8 cellular contexts compared by ENCODE assay signal in genomic region chr3:194486540-194487288, GRCh38. TPM values are rescaled to one million over a fixed set of nuclear protein-coding genes. Genes with fewer than 3 reads are reported as not detected.
A peak's percentile ranks its signal among the peaks of the same experiment; 100 is the strongest.
DNase-seq lines count a peak whose midpoint lies in the region; ATAC-seq and TF ChIP-seq lines count a peak whose summit lies in the region.

Gene ATP13A3 (minus strand): TSS chr3:194487002. CDS start chr3:194462190, 24,812 bp downstream.

- H3K36me3 ChIP-seq in kidney epithelial cell (ENCODE audit: control insufficient read depth, insufficient read depth, low read length): no peaks in the 10 kb centered on the region

- peak; percentile 46 for ATAC-seq in HG03378 (IDR thresholded peaks at IDR 0.05; ENCODE audit: unreplicated experiment)

- TF ChIP-seq POLR2A in GM19099 (IDR thresholded peaks at IDR 0.05; ENCODE audit: extremely low read depth, insufficient read length, low read depth): peak; percentile 85

- no peak for TF ChIP-seq CTCF in AG10803 (conservative IDR thresholded peaks at IDR 0.05; ENCODE audit: low read length)
- no peak for TF ChIP-seq CTCF in kidney epithelial cell (IDR thresholded peaks at IDR 0.05; ENCODE audit: insufficient read depth, low read length, poor library complexity, severe bottlenecking)

- DNase-seq in AG10803 (ENCODE audit: low read depth) (peak; percentile 92), NCI-H510A (lab: John Stamatoyannopoulos, UW) (peak; percentile 79), cerebellum (ENCODE audit: low spot score) (peak; percentile 98), kidney epithelial cell (ENCODE audit: low read depth) (no peak)
- peak; percentile 73 to 79 for DNase-seq in activated CD4-positive, alpha-beta T cell treated with anti-CD3 and anti-CD28 coated beads for 24 hours (ENCODE audit: low read depth in 2 of 2)
- DNase-seq in stimulated activated CD4-positive, alpha-beta T cell treated with anti-CD3 and anti-CD28 coated beads, Interleukin-1b, Interleukin-23, amount 100 ng/mL, for 1 hour (ENCODE audit: low read depth in 2 of 2): peak; percentile 75 to 81

- H3K4me3 ChIP-seq in AG10803 (ENCODE audit: low read length) (peak within 1 kb of the TSS; percentile 95), kidney epithelial cell (ENCODE audit: low read depth, low read length) (peak within 1 kb of the TSS; percentile 88)

- H3K27me3 ChIP-seq in kidney epithelial cell (ENCODE audit: control insufficient read depth, insufficient read depth, low read length): no peaks in the 10 kb centered on the region

RNA-seq across cellular contexts. Expression of gene ATP13A3, which starts in this region (rescaled TPM):
- 143 TPM for total RNA-seq in cerebellum
- total RNA-seq in kidney epithelial cell: 273 and 324 TPM in 2 replicates
